ENCODE assay signal across 31 cellular contexts in genomic region chr2:121149384-121149783, GRCh38.
"Had no signal": no experiment of that assay in that cellular context is flagged by ENCODE, and none has a peak within 500 bp of the region (broad histone marks: within the 10 kb centered on the region; RNA-seq: fewer than 3 reads in every experiment).

No MANE protein-coding gene starts in this region.

- H3K4me3 Mint-ChIP-seq: activated B cell treated with CpG ODN at 0.5 μM for 24 hours; activated CD8-positive, alpha-beta T cell treated with anti-CD3 and anti-CD28 coated beads for 36 hours; activated naive CD4-positive, alpha-beta T cell treated with anti-CD3 and anti-CD28 coated beads, Interleukin-2, amount 10 ng/mL, durations not matched to agents 7 days and 5 days; activated naive CD8-positive, alpha-beta T cell treated with anti-CD3 and anti-CD28 coated beads, Interleukin-2, amount 10 ng/mL, durations not matched to agents 7 days and 5 days; activated T-cell treated with anti-CD3 and anti-CD28 coated beads, Interleukin-2, amount 50 U/mL, for 4 hours; activated T-helper 1 cell treated with anti-CD3 and anti-CD28 coated beads, Interleukin-12 subunit alpha, Interleukin-12 subunit beta, Interleukin-2, Interleukin-4 antibody, amounts not matched to agents 30 ng/mL and 10 ng/mL and 1 ng/mL, durations not matched to agents 14 hours and 24 hours and 36 hours; brain; central memory CD8-positive, alpha-beta T cell; dendritic cell treated with granulocyte-macrophage colony-stimulating factor and Interleukin-4, amounts not matched to agents 40 ng/mL and 50 ng/mL, for 4 days; endodermal cell; T-helper 17 cell; T-helper 2 cell treated with Interferon-gamma antibody and Interleukin-4, amounts not matched to agents 5 μg/mL and 100 μg/mL, for 36 hours had no signal

- H3K27me3 Mint-ChIP-seq: activated B cell treated with CpG ODN at 0.5 μM for 24 hours; activated CD8-positive, alpha-beta T cell treated with anti-CD3 and anti-CD28 coated beads for 36 hours; activated naive CD4-positive, alpha-beta T cell treated with anti-CD3 and anti-CD28 coated beads, Interleukin-2, amount 10 ng/mL, durations not matched to agents 7 days and 5 days; dendritic cell treated with granulocyte-macrophage colony-stimulating factor and Interleukin-4, amounts not matched to agents 40 ng/mL and 50 ng/mL, for 4 days; T-helper 17 cell had no signal

- H3K27ac ChIP-seq: ascending aorta, breast epithelium, cardiac muscle cell, coronary artery, dorsolateral prefrontal cortex, WERI-Rb-1 had no signal

- H3K4me3 ChIP-seq: ascending aorta, breast epithelium, cardiac muscle cell, coronary artery, dorsolateral prefrontal cortex had no signal

- ATAC-seq: activated CD4-positive, CD25-positive, alpha-beta regulatory T cell treated with anti-CD3 and anti-CD28 coated beads, Interleukin-2, amount 50 U/mL, for 24 hours; activated CD8-positive, alpha-beta T cell treated with anti-CD3 and anti-CD28 coated beads for 36 hours; activated naive CD4-positive, alpha-beta T cell treated with anti-CD3 and anti-CD28 coated beads, Interleukin-2, amount 50 U/mL, for 72 hours; activated T-cell treated with anti-CD3 and anti-CD28 coated beads, Interleukin-2, amount 50 U/mL, for 4 hours; esophagus mucosa; T-helper 17 cell had no signal

- H3K36me3 Mint-ChIP-seq: activated naive CD4-positive, alpha-beta T cell treated with anti-CD3 and anti-CD28 coated beads, Interleukin-2, amount 10 ng/mL, durations not matched to agents 7 days and 5 days; activated naive CD4-positive, alpha-beta T cell treated with anti-CD3 and anti-CD28 coated beads, Interleukin-2, amount 50 U/mL, for 72 hours; activated naive CD8-positive, alpha-beta T cell treated with anti-CD3 and anti-CD28 coated beads, Interleukin-2, amount 10 ng/mL, durations not matched to agents 7 days and 5 days; brain had no signal

- H3K36me3 ChIP-seq: ascending aorta, breast epithelium, cardiac muscle cell, WERI-Rb-1 had no signal

- H3K9me3 ChIP-seq: ascending aorta, breast epithelium had no signal

- H3K27me3 ChIP-seq: ascending aorta, breast epithelium, cardiac muscle cell, dorsolateral prefrontal cortex had no signal

- H3K27ac Mint-ChIP-seq: activated B cell treated with CpG ODN at 0.5 μM for 24 hours; activated CD8-positive, alpha-beta T cell treated with anti-CD3 and anti-CD28 coated beads for 36 hours; activated naive CD4-positive, alpha-beta T cell treated with anti-CD3 and anti-CD28 coated beads, Interleukin-2, amount 10 ng/mL, durations not matched to agents 7 days and 5 days; activated naive CD8-positive, alpha-beta T cell treated with anti-CD3 and anti-CD28 coated beads, Interleukin-2, amount 10 ng/mL, durations not matched to agents 7 days and 5 days; activated T-helper 1 cell treated with anti-CD3 and anti-CD28 coated beads, Interleukin-12 subunit alpha, Interleukin-12 subunit beta, Interleukin-2, Interleukin-4 antibody, amounts not matched to agents 30 ng/mL and 10 ng/mL and 1 ng/mL, durations not matched to agents 14 hours and 24 hours and 36 hours; activated T-helper 2 cell treated with anti-CD3 and anti-CD28 coated beads, Interferon-gamma antibody, Interleukin-2, Interleukin-4, amounts not matched to agents 10 μg/mL and 5 μg/mL and 100 μg/mL, durations not matched to agents 14 hours and 24 hours and 36 hours; brain; dendritic cell treated with granulocyte-macrophage colony-stimulating factor and Interleukin-4, amounts not matched to agents 40 ng/mL and 50 ng/mL, for 4 days; endodermal cell; T-helper 17 cell; T-helper 2 cell treated with Interferon-gamma antibody and Interleukin-4, amounts not matched to agents 5 μg/mL and 100 μg/mL, for 36 hours had no signal

- H3K4me1 Mint-ChIP-seq: activated B cell treated with CpG ODN at 0.5 μM for 24 hours; activated naive CD4-positive, alpha-beta T cell treated with anti-CD3 and anti-CD28 coated beads, Interleukin-2, amount 10 ng/mL, durations not matched to agents 7 days and 5 days; activated naive CD8-positive, alpha-beta T cell treated with anti-CD3 and anti-CD28 coated beads, Interleukin-2, amount 10 ng/mL, durations not matched to agents 7 days and 5 days; brain; central memory CD8-positive, alpha-beta T cell; endodermal cell; T-helper 17 cell had no signal

- DNase-seq: activated B cell treated with CpG ODN at 0.5 μM for 24 hours; activated CD4-positive, alpha-beta T cell treated with anti-CD3 and anti-CD28 coated beads for 48 hours; activated CD4-positive, alpha-beta T cell treated with anti-CD3 and anti-CD28 coated beads, Interleukin-2, amount 50 U/mL, for 1 hour; activated CD4-positive, alpha-beta T cell treated with anti-CD3 and anti-CD28 coated beads, Interleukin-2, amount 50 U/mL, for 48 hours; activated CD8-positive, alpha-beta memory T cell treated with anti-CD3 and anti-CD28 coated beads for 24 hours; activated CD8-positive, alpha-beta T cell treated with anti-CD3 and anti-CD28 coated beads for 36 hours; activated effector memory CD4-positive, alpha-beta T cell treated with anti-CD3 and anti-CD28 coated beads, Interleukin-2, amount 50 U/mL, for 16 hours; activated naive CD4-positive, alpha-beta T cell treated with anti-CD3 and anti-CD28 coated beads, Interleukin-2, amount 10 ng/mL, durations not matched to agents 7 days and 5 days; activated naive CD8-positive, alpha-beta T cell treated with anti-CD3 and anti-CD28 coated beads, Interleukin-2, amount 10 ng/mL, durations not matched to agents 7 days and 5 days; activated T-cell treated with anti-CD3 and anti-CD28 coated beads, Interleukin-2, amount 50 U/mL, for 4 hours; dorsolateral prefrontal cortex; effector memory CD4-positive, alpha-beta T cell; endodermal cell; foreskin fibroblast; T-helper 1 cell; T-helper 17 cell; T1000; WERI-Rb-1 had no signal

- H3K9me3 Mint-ChIP-seq: activated CD8-positive, alpha-beta T cell treated with anti-CD3 and anti-CD28 coated beads for 36 hours; activated naive CD4-positive, alpha-beta T cell treated with anti-CD3 and anti-CD28 coated beads, Interleukin-2, amount 10 ng/mL, durations not matched to agents 7 days and 5 days; activated naive CD4-positive, alpha-beta T cell treated with anti-CD3 and anti-CD28 coated beads, Interleukin-2, amount 50 U/mL, for 72 hours; activated naive CD8-positive, alpha-beta T cell treated with anti-CD3 and anti-CD28 coated beads, Interleukin-2, amount 10 ng/mL, durations not matched to agents 7 days and 5 days; activated T-cell treated with anti-CD3 and anti-CD28 coated beads, Interleukin-2, amount 50 U/mL, for 4 hours; activated T-helper 1 cell treated with anti-CD3 and anti-CD28 coated beads, Interleukin-12 subunit alpha, Interleukin-12 subunit beta, Interleukin-2, Interleukin-4 antibody, amounts not matched to agents 30 ng/mL and 10 ng/mL and 1 ng/mL, durations not matched to agents 14 hours and 24 hours and 36 hours; activated T-helper 2 cell treated with anti-CD3 and anti-CD28 coated beads, Interferon-gamma antibody, Interleukin-2, Interleukin-4, amounts not matched to agents 10 μg/mL and 5 μg/mL and 100 μg/mL, durations not matched to agents 14 hours and 24 hours and 36 hours; central memory CD8-positive, alpha-beta T cell; dendritic cell treated with granulocyte-macrophage colony-stimulating factor and Interleukin-4, amounts not matched to agents 40 ng/mL and 50 ng/mL, for 4 days; endodermal cell; T-helper 2 cell treated with Interferon-gamma antibody and Interleukin-4, amounts not matched to agents 5 μg/mL and 100 μg/mL, for 36 hours had no signal

- H3K4me1 ChIP-seq: ascending aorta, breast epithelium had no signal
